In the genomic region with DNA sequence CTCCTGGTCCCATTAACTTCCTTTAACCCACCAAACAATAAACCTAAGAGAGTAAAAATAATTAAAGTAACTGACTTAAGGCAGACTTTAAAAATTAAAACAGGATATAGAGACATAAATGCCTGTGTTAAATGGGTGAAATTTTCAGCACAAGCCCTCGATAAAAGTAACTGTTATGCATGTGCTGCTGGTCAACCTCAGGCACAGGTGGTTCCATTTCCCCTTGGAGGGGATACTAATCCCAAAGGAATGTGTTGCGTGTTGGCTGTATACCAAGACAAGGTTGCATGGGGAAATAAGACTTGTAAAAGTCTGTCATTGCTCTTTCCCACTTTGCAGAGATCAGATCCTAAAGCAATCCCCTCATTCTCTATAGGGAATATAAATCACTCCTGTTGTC, we compare ENCODE assay signal across 14 cellular contexts. TPM values are rescaled to one million over a fixed set of nuclear protein-coding genes. Genes with fewer than 3 reads are reported as not detected.
DNase-seq lines count a peak whose midpoint lies in the region; ATAC-seq, FAIRE-seq and TF ChIP-seq lines count a peak whose summit lies in the region.
"Had no signal": no experiment of that assay in that cellular context is flagged by ENCODE, and none has a peak within 500 bp of the region (broad histone marks: within the 10 kb centered on the region; RNA-seq: fewer than 3 reads in every experiment).

No MANE protein-coding gene starts in this region.

- H2BK20ac ChIP-seq in H1 (ENCODE audit: low read length): no peak overlapping the region

- H3K36me3 ChIP-seq in PC-3 (ENCODE audit: low read depth, low read length) (no peaks in the 10 kb centered on the region), H1 (ENCODE audit: control insufficient read depth in 2 of 4, insufficient read depth in 4 of 4, low read length in 3 of 4) (no peaks in the 10 kb centered on the region)
- H3K36me3 ChIP-seq: thyroid gland had no signal

- ATAC-seq in PC-3: peak; percentile 51
- ATAC-seq in GM18858 (IDR thresholded peaks at IDR 0.05; ENCODE audit: unreplicated experiment): no peak
- ATAC-seq: naive thymus-derived CD4-positive, alpha-beta T cell had no signal

- no peak overlapping the region for H4K8ac ChIP-seq in H1 (ENCODE audit: extremely low read depth, insufficient read depth, low read length)

- CTCF ChIA-PET in PC-3 (lab: Charles Lee): no interaction called here
- CTCF ChIA-PET in H1 (lab: Charles Lee; ENCODE audit: partially characterized antibody): interaction anchor here (0.6 to 1.1 kb wide), 3 partner anchors 9 to 315 kb away, joined by 3 to 4 read pairs (median 3); no protein-coding TSS in a partner anchor

- no peak overlapping the region for H3K23ac ChIP-seq in H1 (ENCODE audit: insufficient read length)

- whole genome bisulfite sequencing in H1 (ENCODE audit: extremely low coverage in 1 of 2, insufficient coverage in 1 of 2, insufficient read length in 1 of 2, insufficient replicate concordance in 2 of 2, low coverage in 1 of 2, low lambda C conversion rate in 2 of 2, missing lambda C conversion rate in 1 of 2), 2 experiments: 88% methylated on average over 2 of the region's 2 CpGs; no CpG with 5 or more reads in 1 of the 2 experiments

- H4K20me1 ChIP-seq in PC-3 (ENCODE audit: low read length): no peaks in the 10 kb centered on the region
- no peaks in the 10 kb centered on the region for H4K20me1 ChIP-seq in H1 (replicated peaks in 1 of 2; ENCODE audit: control insufficient read depth in 1 of 2, insufficient read depth in 2 of 2, low read length in 2 of 2)

- no peak for FAIRE-seq in H1 (lab: Jason Lieb, UNC)

- H3K9ac ChIP-seq in PC-3 (ENCODE audit: low read length): no peak overlapping the region
- no peak overlapping the region for H3K9ac ChIP-seq in H1 (replicated peaks in 1 of 4; ENCODE audit: extremely low read depth in 1 of 4, low read depth in 3 of 4, low read length in 3 of 4)

- H3K4me1 ChIP-seq in PC-3 (ENCODE audit: insufficient read depth, low read length): peaks cover 45% of the 10 kb centered on the region
- H3K4me1 ChIP-seq in H1 (replicated peaks in 1 of 4; ENCODE audit: control insufficient read depth in 3 of 4, insufficient read depth in 4 of 4, low read length in 3 of 4): peaks cover 7 to 17% (median 13%) of the 10 kb centered on the region in 4 experiments

- H2BK15ac ChIP-seq in H1 (ENCODE audit: low read length): no peak overlapping the region

- H3K79me1 ChIP-seq in H1 (ENCODE audit: low read depth, low read length): no peaks in the 10 kb centered on the region

- TF ChIP-seq CTCF in PC-3 (conservative IDR thresholded peaks at IDR 0.05; ENCODE audit: low read depth, low read length) (no peak), H1 (IDR thresholded peaks at IDR 0.05; ENCODE audit: control extremely low read depth in 1 of 3, insufficient read depth in 1 of 3, low read depth in 1 of 3, low read length in 3 of 3) (no peak), retinal pigment epithelial cell (conservative IDR thresholded peaks at IDR 0.05; ENCODE audit: low read depth, low read length) (no peak)

- POLR2A ChIA-PET in PC-3 (lab: Charles Lee; ENCODE audit: unreplicated experiment) (no interaction called here), H1 (lab: Charles Lee; ENCODE audit: partially characterized antibody) (interaction anchor here (0.8 kb wide), 1 partner anchor 239 kb away, joined by 3 read pairs; no protein-coding TSS in a partner anchor)

- H3F3A ChIP-seq in PC-3 (ENCODE audit: low read length, unreplicated experiment): peaks cover 8% of the 10 kb centered on the region

- no peak overlapping the region for H4K5ac ChIP-seq in H1 (ENCODE audit: insufficient read length, low read depth, low read length)

- peak overlapping the region; percentile 59 for H3K4me2 ChIP-seq in PC-3 (ENCODE audit: low read length)
- H3K4me2 ChIP-seq in H1 (ENCODE audit: insufficient read depth in 1 of 2, low read depth in 2 of 2, low read length in 2 of 2): no peak overlapping the region

- TF ChIP-seq RAD21 in H1 (IDR thresholded peaks at IDR 0.05 in 1 of 2, conservative IDR thresholded peaks at IDR 0.05 in 1 of 2; ENCODE audit: low read depth in 2 of 2, low read length in 2 of 2): no peak

- H3K4me3 ChIP-seq in PC-3 (ENCODE audit: low read length) (no peak overlapping the region), H1 (ENCODE audit: extremely low read depth in 1 of 4, insufficient read depth in 2 of 4, low read depth in 3 of 4, low read length in 4 of 4) (no peak overlapping the region), retinal pigment epithelial cell (ENCODE audit: low read length) (no peak overlapping the region)
- H3K4me3 ChIP-seq: skin epidermis, thyroid gland had no signal

- no peak overlapping the region for H2BK12ac ChIP-seq in H1 (ENCODE audit: low read depth, low read length)

- H2AFZ ChIP-seq in PC-3 (ENCODE audit: low read length) (no peak overlapping the region), H1 (ENCODE audit: low read length) (no peak overlapping the region)

- TF ChIP-seq POLR2A in H1 (IDR thresholded peaks at IDR 0.05; ENCODE audit: control extremely low read depth in 1 of 2, low read depth in 2 of 2, low read length in 2 of 2): no peak

- no peaks in the 10 kb centered on the region for H3K9me3 ChIP-seq in PC-3 (ENCODE audit: low read length)
- H3K9me3 ChIP-seq in H1 (ENCODE audit: insufficient read depth in 2 of 2, low read depth in 1 of 2, low read length in 1 of 2): no peaks in the 10 kb centered on the region
- H3K9me3 ChIP-seq: thyroid gland had no signal

- H3K56ac ChIP-seq in H1 (replicated peaks; ENCODE audit: insufficient read length, low read depth, low read length): peak overlapping the region; percentile 73

- H3K27ac ChIP-seq in PC-3 (ENCODE audit: low read length) (0 out of 2 replicates have a peak overlapping the region, but pooled peaks have one; percentile 11), H1 (ENCODE audit: low read depth, low read length) (no peak overlapping the region)
- H3K27ac ChIP-seq: 22Rv1 had no signal

- H3K14ac ChIP-seq in H1 (ENCODE audit: insufficient read length): no peak overlapping the region

- H3K9me2 ChIP-seq in PC-3 (replicated peaks; ENCODE audit: low read length): no peaks in the 10 kb centered on the region

- H3K79me2 ChIP-seq in PC-3 (ENCODE audit: low read length) (no peaks in the 10 kb centered on the region), H1 (ENCODE audit: control insufficient read depth in 1 of 2, insufficient read depth in 2 of 2, low read length in 2 of 2) (no peaks in the 10 kb centered on the region)

- BruUV-seq in PC-3 (replicated peaks; lab: Mats Ljungman, UMichigan): no TSS peak

- TF ChIP-seq EP300 in H1 (IDR thresholded peaks at IDR 0.05; ENCODE audit: borderline replicate concordance in 1 of 2, low read depth in 2 of 2, low read length in 2 of 2): no peak

- no peak overlapping the region for H3K4ac ChIP-seq in H1 (replicated peaks; ENCODE audit: insufficient read length, low read depth, low read length)

- H2BK120ac ChIP-seq in H1 (replicated peaks; ENCODE audit: low read depth, low read length): peak overlapping the region; percentile 83

- peaks cover 3% of the 10 kb centered on the region; the same call in 1 of the 2 replicates for H3K23me2 ChIP-seq in H1 (ENCODE audit: low read depth, low read length)

- no peak overlapping the region for H2BK5ac ChIP-seq in H1 (ENCODE audit: low read depth, low read length)

- peak; percentile 37 for DNase-seq in DMS 273 (lab: John Stamatoyannopoulos, UW; ENCODE audit: unreplicated experiment)
- DNase-seq in DMS 273 treated with DMSO at 0.1 percent for 48 hours (lab: John Stamatoyannopoulos, UW): no peak
- peak; percentile 96 for DNase-seq in PC-3
- no peak for DNase-seq in H1 (ENCODE audit: low read depth in 1 of 2, low spot score in 2 of 2)
- peak; percentile 32 for DNase-seq in retinal pigment epithelial cell (ENCODE audit: low read depth)
- DNase-seq in stimulated activated CD4-positive, alpha-beta T cell treated with anti-CD3 and anti-CD28 coated beads, Interleukin-4, amount 100 ng/mL, for 24 hours: no peak
- DNase-seq in NK-92 (lab: John Stamatoyannopoulos, UW; ENCODE audit: unreplicated experiment): no peak
- DNase-seq: activated naive CD4-positive, alpha-beta T cell treated with anti-CD3 and anti-CD28 coated beads, Interleukin-2, amount 50 U/mL, for 16 hours; cerebellar nuclear complex; naive thymus-derived CD4-positive, alpha-beta T cell had no signal

- no peak overlapping the region for H4K91ac ChIP-seq in H1 (replicated peaks; ENCODE audit: insufficient read length, low read length)

- intact Hi-C loops in PC-3 (cut with micrococcal nuclease): loop anchor here (5.0 to 10.0 kb wide), 2 partner anchors 47 to 121 kb away; no protein-coding TSS in a partner anchor

- no peak overlapping the region; the same call in 1 of the 2 replicates for H3K18ac ChIP-seq in H1 (ENCODE audit: extremely low read depth, low read length)

- H2AK5ac ChIP-seq in H1 (ENCODE audit: low read depth, low read length): no peak overlapping the region

- H3K27me3 ChIP-seq in PC-3 (ENCODE audit: low read length) (no peaks in the 10 kb centered on the region), H1 (replicated peaks in 1 of 4; ENCODE audit: control insufficient read depth in 3 of 4, extremely low read depth in 1 of 4, insufficient read depth in 3 of 4, low read length in 3 of 4) (no peaks in the 10 kb centered on the region; a peak in 2 of 7 replicates)
- H3K27me3 ChIP-seq: thyroid gland had no signal

TF ChIP-seq in H1, 55 proteins besides CTCF, POLR2A, EP300 and RAD21 (continues in another document):
- TF ChIP-seq PHF8 (conservative IDR thresholded peaks at IDR 0.05; ENCODE audit: low read depth, low read length): no peak

RNA-seq across cellular contexts. Expression of a gene that starts 25.8 kb away (rescaled TPM):
- 426 and 435 TPM in 2 replicates for total RNA-seq in PC-3 (2014; rRNA removed)
- total RNA-seq in H1 (2021; fragmentation: NEBNext Ultra II Directional; extraction: Animal tissue kit (Norgen Biotek cat#: 25700)): 221 and 226 TPM in 2 replicates
- polyA plus RNA-seq in H1 (2011; rRNA removed): 474 and 560 TPM in 2 replicates
- polyA plus RNA-seq in H1 (2011; cell fraction: cytosol; rRNA removed): 548 TPM
- 600 TPM for polyA plus RNA-seq in H1 (2011; cell fraction: nucleus; rRNA removed)
- polyA plus RNA-seq in H1 (2012, experiment 1 of 2): 259 to 372 TPM (median 349 TPM) in 4 replicates
- polyA plus RNA-seq in H1 (2012, experiment 2 of 2): 396 TPM
- polyA plus RNA-seq in H1 (2013, experiment 1 of 2): 562 TPM
- polyA plus RNA-seq in H1 (2013, experiment 2 of 2): 595 TPM
- polyA minus RNA-seq in H1 (2011; rRNA and poly(A)+ RNA removed): 167 and 181 TPM in 2 replicates
- 176 TPM for polyA minus RNA-seq in H1 (2011; cell fraction: cytosol; rRNA and poly(A)+ RNA removed)
- polyA minus RNA-seq in H1 (2011; cell fraction: nucleus; rRNA and poly(A)+ RNA removed): 99.6 TPM

Comparison
In these comparisons a context has a peak if more than half of its experiments do, and no peak if none do; other contexts are left out.
1. DNase-seq: peak in DMS 273 (single experiment), PC-3 (single experiment) and retinal pigment epithelial cell (single experiment); none in DMS 273 treated with DMSO at 0.1 percent for 48 hours (single experiment), H1 (0 of 2), stimulated activated CD4-positive, alpha-beta T cell treated with anti-CD3 and anti-CD28 coated beads, Interleukin-4, amount 100 ng/mL, for 24 hours (single experiment) and NK-92 (single experiment).